ENCODE assay signal across 21 cellular contexts in the genomic region with DNA sequence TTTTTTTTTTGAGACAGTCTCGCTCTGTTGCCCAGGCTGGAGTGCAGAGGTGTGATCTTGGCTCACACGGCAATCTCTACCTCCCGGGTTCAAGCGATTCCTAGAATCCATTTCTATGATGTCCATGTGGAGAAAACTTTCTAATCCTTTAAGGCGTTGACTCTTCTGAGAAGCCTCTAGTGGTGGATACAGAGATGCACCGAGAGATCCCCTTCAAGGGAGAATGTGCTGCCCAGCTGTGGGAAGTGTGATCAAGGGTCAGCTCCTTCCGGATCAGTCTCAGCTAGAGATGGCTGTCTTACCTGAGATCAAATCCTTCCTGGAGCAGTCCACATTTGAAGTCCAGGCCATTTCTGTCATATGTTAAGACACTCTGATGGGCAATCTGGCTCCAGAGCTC.
DNase-seq lines count a peak whose midpoint lies in the region; ATAC-seq and TF ChIP-seq lines count a peak whose summit lies in the region.
"Had no signal": no experiment of that assay in that cellular context is flagged by ENCODE, and none has a peak within 500 bp of the region (broad histone marks: within the 10 kb centered on the region; RNA-seq: fewer than 3 reads in every experiment).

No MANE protein-coding gene starts in this region.

- no peak overlapping the region for H3K4me3 Mint-ChIP-seq in Caco-2 (ENCODE audit: unreplicated experiment)
- H3K4me3 Mint-ChIP-seq in HFFc6 = no peak overlapping the region
- no peak overlapping the region for H3K4me3 Mint-ChIP-seq in chondrocyte (ENCODE audit: unreplicated experiment)
- H3K4me3 Mint-ChIP-seq: activated CD8-positive, alpha-beta T cell treated with anti-CD3 and anti-CD28 coated beads, Interleukin-2, amount 10 ng/mL, durations not matched to agents 7 days and 5 days; activated naive CD4-positive, alpha-beta T cell treated with anti-CD3 and anti-CD28 coated beads, Interleukin-2, amount 50 U/mL, for 24 hours; activated T-cell treated with anti-CD3 and anti-CD28 coated beads, Interleukin-2, amount 50 U/mL, for 24 hours; T-helper 2 cell treated with Interferon-gamma antibody and Interleukin-4, amounts not matched to agents 5 μg/mL and 100 μg/mL, for 36 hours had no signal

- CTCF ChIA-PET in Caco-2 (lab: Charles Lee) = interaction anchor here (0.5 to 1.4 kb wide), 2 partner anchors 92 to 104 kb away, joined by 5 to 7 read pairs; partner anchors contain the start of gene HECTD1

- intact Hi-C loops in Caco-2 (cut with micrococcal nuclease; ENCODE audit: unreplicated experiment) = no loop called here

- TF ChIP-seq CTCF in Caco-2 (IDR thresholded peaks at IDR 0.05; ENCODE audit: insufficient read depth in 1 of 2, low read depth in 1 of 2, low read length in 1 of 2, severe bottlenecking in 1 of 2, unreplicated experiment in 1 of 2) (peak; percentile 29 to 32), HFFc6 (IDR thresholded peaks at IDR 0.05) (peak; percentile 45), chondrocyte (IDR thresholded peaks at IDR 0.05) (peak; percentile 30)

- H3K36me3 ChIP-seq in Caco-2 (ENCODE audit: control insufficient read depth, insufficient read depth, low read length) = no peaks in the 10 kb centered on the region

- ATAC-seq in GM18907 (IDR thresholded peaks at IDR 0.05; ENCODE audit: unreplicated experiment) (no peak), HG02973 (IDR thresholded peaks at IDR 0.05; ENCODE audit: unreplicated experiment) (no peak)
- ATAC-seq: activated CD4-positive, CD25-positive, alpha-beta regulatory T cell treated with anti-CD3 and anti-CD28 coated beads, Interleukin-2, amount 50 U/mL, for 24 hours; activated CD8-positive, alpha-beta T cell treated with anti-CD3 and anti-CD28 coated beads, Interleukin-2, amount 10 ng/mL, durations not matched to agents 7 days and 5 days; gastroesophageal sphincter; left lobe of liver had no signal

- no peaks in the 10 kb centered on the region for H3K9me3 ChIP-seq in Caco-2
- H3K9me3 ChIP-seq: gastroesophageal sphincter, upper lobe of left lung had no signal

- no peak overlapping the region for H3K4me3 ChIP-seq in Caco-2 (ENCODE audit: low read depth, low read length)
- H3K4me3 ChIP-seq: coronary artery, gastroesophageal sphincter, smooth muscle cell, upper lobe of left lung had no signal

- H3K27me3 ChIP-seq in Caco-2 (replicated peaks; ENCODE audit: control insufficient read depth, insufficient read depth, low read length) = no peaks in the 10 kb centered on the region
- H3K27me3 ChIP-seq: gastroesophageal sphincter, upper lobe of left lung had no signal

- POLR2A ChIA-PET in Caco-2 (lab: Charles Lee) = interaction anchor here (0.6 kb wide), 1 partner anchor 41 kb away, joined by 3 read pairs; no protein-coding TSS in a partner anchor

- peaks cover 25% of the 10 kb centered on the region for H3K36me3 Mint-ChIP-seq in Caco-2 (ENCODE audit: insufficient read depth, unreplicated experiment)
- H3K36me3 Mint-ChIP-seq in HFFc6 (ENCODE audit: low read depth) = peaks cover 25% of the 10 kb centered on the region
- peaks cover 30% of the 10 kb centered on the region for H3K36me3 Mint-ChIP-seq in chondrocyte (ENCODE audit: low read depth)

- DNase-seq in Caco-2 = peak in 1 of 2 experiments; percentile 18
- DNase-seq in HFFc6 = no peak
- DNase-seq in chondrocyte (ENCODE audit: low spot score) = no peak
- DNase-seq in iPS-NIHi7 (ENCODE audit: extremely low spot score) = peak; percentile 53
- no peak for DNase-seq in NCI-H510A (lab: John Stamatoyannopoulos, UW)
- DNase-seq in mucosa of gallbladder (ENCODE audit: low spot score) = no peak
- DNase-seq: activated CD8-positive, alpha-beta T cell treated with anti-CD3 and anti-CD28 coated beads, Interleukin-2, amount 10 ng/mL, durations not matched to agents 7 days and 5 days; activated T-cell treated with anti-CD3 and anti-CD28 coated beads, Interleukin-2, amount 50 U/mL, for 24 hours; NCI-H1417; NCI-H526 treated with DMSO at 0.1 percent for 48 hours; stimulated activated CD4-positive, alpha-beta T cell treated with anti-CD3 and anti-CD28 coated beads, Interleukin-4, amount 100 ng/mL, for 24 hours; upper lobe of left lung had no signal

- no peaks in the 10 kb centered on the region for H3K4me1 Mint-ChIP-seq in Caco-2 (ENCODE audit: low read depth, unreplicated experiment)
- peaks cover 23% of the 10 kb centered on the region for H3K4me1 Mint-ChIP-seq in HFFc6 (ENCODE audit: low read depth)
- no peaks in the 10 kb centered on the region for H3K4me1 Mint-ChIP-seq in chondrocyte (ENCODE audit: low read depth)
- H3K4me1 Mint-ChIP-seq: activated naive CD4-positive, alpha-beta T cell treated with anti-CD3 and anti-CD28 coated beads, Interleukin-2, amount 50 U/mL, for 24 hours had no signal

- H3K9me3 Mint-ChIP-seq in Caco-2 (ENCODE audit: unreplicated experiment) (no peaks in the 10 kb centered on the region), HFFc6 (no peaks in the 10 kb centered on the region), chondrocyte (ENCODE audit: low read depth) (no peaks in the 10 kb centered on the region)
- H3K9me3 Mint-ChIP-seq: activated naive CD4-positive, alpha-beta T cell treated with anti-CD3 and anti-CD28 coated beads, Interleukin-2, amount 50 U/mL, for 24 hours; activated T-cell treated with anti-CD3 and anti-CD28 coated beads, Interleukin-2, amount 50 U/mL, for 24 hours; T-helper 2 cell treated with Interferon-gamma antibody and Interleukin-4, amounts not matched to agents 5 μg/mL and 100 μg/mL, for 36 hours had no signal

- no peaks in the 10 kb centered on the region for H3K27me3 Mint-ChIP-seq in Caco-2 (ENCODE audit: insufficient read depth, unreplicated experiment)
- H3K27me3 Mint-ChIP-seq in HFFc6 (ENCODE audit: insufficient read depth) = no peaks in the 10 kb centered on the region
- no peaks in the 10 kb centered on the region for H3K27me3 Mint-ChIP-seq in chondrocyte (ENCODE audit: low read depth)
- H3K27me3 Mint-ChIP-seq: activated naive CD4-positive, alpha-beta T cell treated with anti-CD3 and anti-CD28 coated beads, Interleukin-2, amount 50 U/mL, for 24 hours; activated T-cell treated with anti-CD3 and anti-CD28 coated beads, Interleukin-2, amount 50 U/mL, for 24 hours had no signal

- H3K27ac Mint-ChIP-seq in Caco-2 (ENCODE audit: unreplicated experiment) (no peak overlapping the region), HFFc6 (no peak overlapping the region), chondrocyte (ENCODE audit: unreplicated experiment) (no peak overlapping the region)
- H3K27ac Mint-ChIP-seq: activated CD8-positive, alpha-beta T cell treated with anti-CD3 and anti-CD28 coated beads, Interleukin-2, amount 10 ng/mL, durations not matched to agents 7 days and 5 days; activated naive CD4-positive, alpha-beta T cell treated with anti-CD3 and anti-CD28 coated beads, Interleukin-2, amount 50 U/mL, for 24 hours; activated T-cell treated with anti-CD3 and anti-CD28 coated beads, Interleukin-2, amount 50 U/mL, for 24 hours; T-helper 2 cell treated with Interferon-gamma antibody and Interleukin-4, amounts not matched to agents 5 μg/mL and 100 μg/mL, for 36 hours had no signal

- H3K4me1 ChIP-seq in Caco-2 = no peaks in the 10 kb centered on the region
- H3K4me1 ChIP-seq: upper lobe of left lung had no signal

- no TSS peak for BruUV-seq in Caco-2 (replicated peaks; lab: Mats Ljungman, UMichigan)
